In the genomic region with DNA sequence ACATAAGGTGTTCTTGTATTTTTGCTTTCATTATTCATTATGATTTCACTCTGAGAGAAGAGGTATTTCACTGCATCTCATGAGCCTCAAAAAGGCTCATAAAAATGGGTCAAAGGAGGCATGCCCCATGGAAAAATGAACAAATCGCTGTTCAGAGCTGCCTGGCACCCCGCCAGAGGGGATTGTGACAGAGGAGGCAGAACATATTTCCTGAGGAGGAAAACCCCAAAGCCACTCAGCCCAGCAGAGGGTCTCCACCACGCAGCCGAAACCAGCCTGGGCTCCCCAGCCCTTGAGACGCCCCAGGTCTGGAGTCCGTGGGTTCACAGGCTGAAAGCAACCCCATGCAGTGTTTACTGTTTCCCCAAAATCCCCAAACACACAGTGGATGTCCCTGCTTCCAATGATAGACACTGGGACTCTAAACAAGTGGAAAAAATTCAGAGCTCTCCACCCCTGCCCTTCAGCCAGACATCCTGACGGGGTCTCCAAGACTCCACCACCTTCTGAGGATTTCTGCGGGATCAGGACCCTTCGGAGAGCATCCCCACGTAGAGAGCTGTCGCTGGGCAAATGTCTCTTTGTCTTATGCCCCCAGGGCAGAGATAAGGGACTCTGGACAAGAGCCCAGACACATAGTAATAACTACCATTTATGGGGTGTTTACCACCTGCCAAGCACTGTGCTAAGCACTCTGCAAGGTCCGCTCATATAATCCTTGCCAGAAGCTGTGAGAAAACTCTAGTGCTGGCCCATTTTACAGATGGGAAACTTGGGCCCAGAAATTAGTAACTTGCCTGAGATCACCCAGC, we compare ENCODE assay signal across 17 cellular contexts.
DNase-seq lines count a peak whose midpoint lies in the region; ATAC-seq and TF ChIP-seq lines count a peak whose summit lies in the region.
"Had no signal": no experiment of that assay in that cellular context is flagged by ENCODE, and none has a peak within 500 bp of the region (broad histone marks: within the 10 kb centered on the region; RNA-seq: fewer than 3 reads in every experiment).

No MANE protein-coding gene starts in this region.

- no peaks in the 10 kb centered on the region for H3K9me3 Mint-ChIP-seq in activated B cell treated with CpG ODN at 0.5 μM for 24 hours
- H3K9me3 Mint-ChIP-seq in stimulated activated memory B cell treated with anti-CD40 and anti-IgM and Interleukin-4, amounts not matched to agents 10 μg/mL and 1 μg/mL and 100 μg/mL, for 72 hours, result no peaks in the 10 kb centered on the region
- H3K9me3 Mint-ChIP-seq in activated T-cell treated with anti-CD3 and anti-CD28 coated beads, Interleukin-2, amount 50 U/mL, for 4 hours, result no peaks in the 10 kb centered on the region

- peak overlapping the region; percentile 30 for H3K27ac Mint-ChIP-seq in activated B cell treated with CpG ODN at 0.5 μM for 24 hours
- H3K27ac Mint-ChIP-seq in stimulated activated memory B cell treated with anti-CD40 and anti-IgM and Interleukin-4, amounts not matched to agents 10 μg/mL and 1 μg/mL and 100 μg/mL, for 72 hours, result peak overlapping the region; percentile 43
- H3K27ac Mint-ChIP-seq: CD14-positive monocyte had no signal

- CTCF ChIA-PET in activated B cell treated with CpG ODN at 0.5 μM for 24 hours (lab: Charles Lee), result no interaction called here

- DNase-seq in NCI-H2081 (lab: John Stamatoyannopoulos, UW) (peak; percentile 4 to 57), NCI-H2081 treated with DMSO at 0.1 percent for 48 hours (lab: John Stamatoyannopoulos, UW) (no peak), LNCaP clone FGC (ENCODE audit: low read depth) (peak; percentile 8), activated B cell treated with CpG ODN at 0.5 μM for 24 hours (no peak), NCI-H345 treated with DMSO at 0.1 percent for 48 hours (lab: John Stamatoyannopoulos, UW; ENCODE audit: unreplicated experiment) (no peak), D341Med (ENCODE audit: low spot score) (no peak)
- DNase-seq in activated T-cell treated with anti-CD3 and anti-CD28 coated beads, Interleukin-2, amount 50 U/mL, for 4 hours, result no peak
- DNase-seq: 8988T, COR-L47, DMS79, NCI-H1436 treated with DMSO at 0.1 percent for 48 hours, NCI-H2171, NCI-H510A had no signal

- no peak overlapping the region for H3K4me3 ChIP-seq in LNCaP clone FGC (ENCODE audit: low read depth, low read length)
- H3K4me3 ChIP-seq: HAP-1 had no signal

- peaks cover 75% of the 10 kb centered on the region for H3K36me3 Mint-ChIP-seq in activated B cell treated with CpG ODN at 0.5 μM for 24 hours (ENCODE audit: low read depth)
- H3K36me3 Mint-ChIP-seq in stimulated activated memory B cell treated with anti-CD40 and anti-IgM and Interleukin-4, amounts not matched to agents 10 μg/mL and 1 μg/mL and 100 μg/mL, for 72 hours, result peaks cover 69% of the 10 kb centered on the region
- H3K36me3 Mint-ChIP-seq in activated T-cell treated with anti-CD3 and anti-CD28 coated beads, Interleukin-2, amount 50 U/mL, for 4 hours (ENCODE audit: insufficient read depth), result no peaks in the 10 kb centered on the region
- H3K36me3 Mint-ChIP-seq: CD14-positive monocyte had no signal

- intact Hi-C loops in activated B cell treated with CpG ODN at 0.5 μM for 24 hours (cut with micrococcal nuclease), result no loop called here

- peaks cover 34% of the 10 kb centered on the region for H3K4me1 Mint-ChIP-seq in activated B cell treated with CpG ODN at 0.5 μM for 24 hours
- H3K4me1 Mint-ChIP-seq in stimulated activated memory B cell treated with anti-CD40 and anti-IgM and Interleukin-4, amounts not matched to agents 10 μg/mL and 1 μg/mL and 100 μg/mL, for 72 hours, result peaks cover 50% of the 10 kb centered on the region
- peaks cover 2% of the 10 kb centered on the region for H3K4me1 Mint-ChIP-seq in activated T-cell treated with anti-CD3 and anti-CD28 coated beads, Interleukin-2, amount 50 U/mL, for 4 hours (ENCODE audit: low read depth)
- H3K4me1 Mint-ChIP-seq: CD14-positive monocyte had no signal

- TF ChIP-seq CTCF in LNCaP clone FGC (IDR thresholded peaks at IDR 0.05; ENCODE audit: control insufficient read depth, extremely low read depth, insufficient read depth) (no peak), activated B cell treated with CpG ODN at 0.5 μM for 24 hours (IDR thresholded peaks at IDR 0.05) (no peak)

- ATAC-seq in activated B cell treated with CpG ODN at 0.5 μM for 24 hours (ENCODE audit: low read depth), result no peak
- no peak for ATAC-seq in stimulated activated memory B cell treated with anti-CD40 and anti-IgM and Interleukin-4, amounts not matched to agents 10 μg/mL and 1 μg/mL and 100 μg/mL, for 72 hours
- no peak for ATAC-seq in activated T-cell treated with anti-CD3 and anti-CD28 coated beads, Interleukin-2, amount 50 U/mL, for 4 hours
- ATAC-seq: SK-N-SH treated with all-trans-retinoic acid at 6 μM for 48 hours had no signal

- no peaks in the 10 kb centered on the region for H3K27me3 Mint-ChIP-seq in activated B cell treated with CpG ODN at 0.5 μM for 24 hours
- no peaks in the 10 kb centered on the region for H3K27me3 Mint-ChIP-seq in stimulated activated memory B cell treated with anti-CD40 and anti-IgM and Interleukin-4, amounts not matched to agents 10 μg/mL and 1 μg/mL and 100 μg/mL, for 72 hours
- peaks cover 30% of the 10 kb centered on the region for H3K27me3 Mint-ChIP-seq in activated T-cell treated with anti-CD3 and anti-CD28 coated beads, Interleukin-2, amount 50 U/mL, for 4 hours (ENCODE audit: low read depth)

- H3K4me3 Mint-ChIP-seq in activated B cell treated with CpG ODN at 0.5 μM for 24 hours, result no peak overlapping the region
- H3K4me3 Mint-ChIP-seq in stimulated activated memory B cell treated with anti-CD40 and anti-IgM and Interleukin-4, amounts not matched to agents 10 μg/mL and 1 μg/mL and 100 μg/mL, for 72 hours, result no peak overlapping the region
- H3K4me3 Mint-ChIP-seq in activated T-cell treated with anti-CD3 and anti-CD28 coated beads, Interleukin-2, amount 50 U/mL, for 4 hours, result no peak overlapping the region
- H3K4me3 Mint-ChIP-seq: CD14-positive monocyte had no signal

- POLR2A ChIA-PET in activated B cell treated with CpG ODN at 0.5 μM for 24 hours (lab: Charles Lee), result no interaction called here

Comparison
In these comparisons a context has a peak if more than half of its experiments do, and no peak if none do; other contexts are left out.
1. DNase-seq: peak in NCI-H2081 (2 of 2) and LNCaP clone FGC (single experiment); none in NCI-H2081 treated with DMSO at 0.1 percent for 48 hours (single experiment), activated B cell treated with CpG ODN at 0.5 μM for 24 hours (single experiment), NCI-H345 treated with DMSO at 0.1 percent for 48 hours (single experiment), D341Med (single experiment) and activated T-cell treated with anti-CD3 and anti-CD28 coated beads, Interleukin-2, amount 50 U/mL, for 4 hours (single experiment).